In genomic region chr3:51966941-51967383, GRCh38 we compare ENCODE assay signal across 8 cellular contexts. TPM values are rescaled to one million over a fixed set of nuclear protein-coding genes. Genes with fewer than 3 reads are reported as not detected.
A peak's percentile ranks its signal among the peaks of the same experiment; 100 is the strongest.
DNase-seq lines count a peak whose midpoint lies in the region; ATAC-seq, FAIRE-seq and TF ChIP-seq lines count a peak whose summit lies in the region.

No MANE protein-coding gene starts in this region.

- H3K36me3 ChIP-seq in left lung (no peaks in the 10 kb centered on the region), thymus (ENCODE audit: control insufficient read depth, insufficient read depth) (no peaks in the 10 kb centered on the region)

- in situ Hi-C loops in astrocyte of the cerebellum (cut with HindIII; ENCODE audit: low sequenced_read_pairs), result no loop called here

- H3K27ac ChIP-seq in left lung (peak overlapping the region; percentile 44 to 82), thymus (ENCODE audit: low read depth) (no peak overlapping the region)

- no peak for FAIRE-seq in D721Med (lab: Jason Lieb, UNC)

- no peaks in the 10 kb centered on the region for H3K9me3 ChIP-seq in left lung
- no peaks in the 10 kb centered on the region for H3K9me3 ChIP-seq in thymus (ENCODE audit: control insufficient read depth)

- WGBS in thymus, result 9% methylated on average over 33 of the region's 33 CpGs

- H3K27me3 ChIP-seq in left lung, result peaks cover 0 to 28% of the 10 kb centered on the region in 2 donors
- H3K27me3 ChIP-seq in thymus (ENCODE audit: control insufficient read depth, insufficient read depth), result peaks cover 11% of the 10 kb centered on the region

- TF ChIP-seq CTCF in astrocyte of the cerebellum (IDR thresholded peaks at IDR 0.05; ENCODE audit: low read depth, low read length, missing control alignments) (no peak), left lung (IDR thresholded peaks at IDR 0.05) (no peak), D721Med (IDR thresholded peaks at IDR 0.05; ENCODE audit: insufficient read depth, missing control alignments) (no peak)

- H3K4me3 ChIP-seq in astrocyte of the cerebellum (ENCODE audit: low read depth, low read length) (peak overlapping the region; percentile 64), left lung (peak overlapping the region; percentile 53 to 64), thymus (ENCODE audit: low read length) (peak overlapping the region; percentile 57)

- DNase-seq in COLO668 (lab: John Stamatoyannopoulos, UW; ENCODE audit: unreplicated experiment) (peak; percentile 30), astrocyte of the cerebellum (ENCODE audit: low read depth) (no peak), left lung (no peak), GOT3 (lab: John Stamatoyannopoulos, UW) (no peak), D721Med (ENCODE audit: insufficient read length, low spot score) (no peak)

- peak; percentile 38 for ATAC-seq in HG02678 (IDR thresholded peaks at IDR 0.05; ENCODE audit: unreplicated experiment)
- no peak for ATAC-seq in left lung
- ATAC-seq in HG02870 (IDR thresholded peaks at IDR 0.05; ENCODE audit: unreplicated experiment), result no peak

- intact Hi-C loops in left lung (cut with DNase I), result no loop called here

- H3K4me1 ChIP-seq in left lung, result peaks cover 6 to 23% of the 10 kb centered on the region in 2 donors
- peaks cover 28% of the 10 kb centered on the region for H3K4me1 ChIP-seq in thymus (ENCODE audit: control insufficient read depth, insufficient read depth, low read length)

RNA-seq across cellular contexts. Expression of gene PCBP4, which starts 0.3 kb away (rescaled TPM):
- total RNA-seq in left lung, result 10 to 100 TPM; 29.7 to 43.1 TPM
- polyA plus RNA-seq in thymus, result 21.0 TPM

RNA-seq across cellular contexts. Expression of gene ABHD14B, which starts 6.9 kb away (rescaled TPM):
- 10 to 100 TPM; 32.4 to 47.0 TPM for total RNA-seq in left lung
- polyA plus RNA-seq in thymus, result 48.2 TPM

RNA-seq across cellular contexts. Expression of gene ABHD14A, which starts 7.9 kb away (rescaled TPM):
- 10 to 100 TPM; 14.7 to 20.7 TPM for total RNA-seq in left lung
- 17.6 TPM for polyA plus RNA-seq in thymus

RNA-seq across cellular contexts. Expression of gene GPR62, which starts 11.8 kb away (rescaled TPM):
- not detected for total RNA-seq in left lung
- polyA plus RNA-seq in thymus, result 0.02 TPM

RNA-seq across cellular contexts. Expression of gene ACY1, which starts 16.4 kb away (rescaled TPM):
- 10 to 100 TPM; 37.0 to 41.2 TPM for total RNA-seq in left lung
- 17.6 TPM for polyA plus RNA-seq in thymus
